Comparison of ENCODE assay signal across 19 cellular contexts in the genomic region with DNA sequence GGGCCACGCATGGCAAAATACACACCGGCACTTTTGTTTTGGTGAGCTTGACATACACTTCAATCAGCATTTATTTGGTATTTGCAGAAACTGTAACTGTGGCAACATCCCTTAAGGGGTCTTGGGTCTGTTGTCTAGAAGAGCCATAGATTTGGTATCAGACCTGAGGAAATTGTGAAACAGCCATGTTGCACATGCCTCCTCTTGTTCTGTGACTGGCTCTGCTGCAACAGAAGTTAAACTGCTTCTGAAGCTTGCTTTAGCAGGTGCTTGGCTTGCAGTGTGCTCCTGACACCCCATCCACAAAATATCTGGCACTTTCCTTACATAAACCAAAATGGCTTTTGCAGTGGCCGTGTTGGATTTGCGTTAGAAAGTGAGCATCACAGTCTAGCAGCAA.
"Had no signal": no experiment of that assay in that cellular context is flagged by ENCODE, and none has a peak within 500 bp of the region (broad histone marks: within the 10 kb centered on the region; RNA-seq: fewer than 3 reads in every experiment).

No MANE protein-coding gene starts in this region.

- H3K9me3 ChIP-seq: colonic mucosa, mucosa of descending colon, neutrophil, psoas muscle, right lobe of liver, testis, tibial nerve had no signal

- H3K27ac ChIP-seq: colonic mucosa, neutrophil, psoas muscle, right lobe of liver, testis, tibial nerve had no signal

- ATAC-seq: esophagus mucosa; left colon; mucosa of descending colon; naive thymus-derived CD8-positive, alpha-beta T cell; psoas muscle; right lobe of liver; stimulated activated effector memory CD8-positive, alpha-beta T cell treated with anti-CD3 and anti-CD28 coated beads, Interleukin-12 subunit alpha, Interleukin-12 subunit beta, amount 100 ng/mL, for 72 hours; stimulated activated naive CD8-positive, alpha-beta T cell treated with anti-CD3 and anti-CD28 coated beads, Interleukin-15, Interleukin-2, amounts not matched to agents 100 U/mL and 50 U/mL, for 24 hours had no signal

- H3K4me1 ChIP-seq: colonic mucosa, psoas muscle, right lobe of liver, testis, tibial nerve had no signal

- H3K4me3 ChIP-seq: colonic mucosa, mucosa of descending colon, psoas muscle, right lobe of liver, testis, tibial nerve had no signal

- FAIRE-seq: endothelial cell of umbilical vein, kidney had no signal

- H3K27me3 ChIP-seq: colonic mucosa, testis, tibial nerve had no signal

- H3K36me3 ChIP-seq: colonic mucosa, neutrophil, right lobe of liver, tibial nerve had no signal

- DNase-seq: colonic mucosa; dermis blood vessel endothelial cell; immature natural killer cell; kidney; left colon; mucosa of descending colon; naive thymus-derived CD8-positive, alpha-beta T cell; psoas muscle; retina; right lobe of liver; stimulated activated CD4-positive, alpha-beta T cell treated with anti-CD3 and anti-CD28 coated beads, Interleukin-4, amount 100 ng/mL, for 1 hour; stimulated activated CD8-positive, alpha-beta memory T cell treated with anti-CD3 and anti-CD28 coated beads, Interleukin-4, amount 100 ng/mL, for 48 hours; stimulated activated naive CD8-positive, alpha-beta T cell treated with anti-CD3 and anti-CD28 coated beads, Interleukin-15, Interleukin-2, amounts not matched to agents 100 U/mL and 50 U/mL, for 24 hours; testis had no signal
